In genomic region chr7:118328505-118329211, GRCh38 we compare ENCODE assay signal across 27 cellular contexts.
"Had no signal": no experiment of that assay in that cellular context is flagged by ENCODE, and none has a peak within 500 bp of the region (broad histone marks: within the 10 kb centered on the region; RNA-seq: fewer than 3 reads in every experiment).

No MANE protein-coding gene starts in this region.

- H3K4me1 Mint-ChIP-seq: immature natural killer cell; naive thymus-derived CD8-positive, alpha-beta T cell; nephron; stimulated activated naive B cell treated with anti-CD40 and anti-IgM and Interleukin-4, amounts not matched to agents 10 μg/mL and 1 μg/mL and 100 μg/mL, for 72 hours had no signal

- H3K4me3 ChIP-seq: left lung, lower lobe of right lung, ovary, skin epidermis, stomach, testis, thyroid gland, transverse colon, upper lobe of left lung, vagina had no signal

- FAIRE-seq: islet of Langerhans, kidney had no signal

- H3K4me3 Mint-ChIP-seq: immature natural killer cell; naive thymus-derived CD8-positive, alpha-beta T cell; nephron; stimulated activated naive B cell treated with anti-CD40 and anti-IgM and Interleukin-4, amounts not matched to agents 10 μg/mL and 1 μg/mL and 100 μg/mL, for 72 hours had no signal

- H3K36me3 Mint-ChIP-seq: immature natural killer cell; naive thymus-derived CD8-positive, alpha-beta T cell; stimulated activated naive B cell treated with anti-CD40 and anti-IgM and Interleukin-4, amounts not matched to agents 10 μg/mL and 1 μg/mL and 100 μg/mL, for 72 hours had no signal

- ATAC-seq: left colon; left lung; lower lobe of right lung; naive thymus-derived CD8-positive, alpha-beta T cell; right cardiac atrium; sciatic nerve; stimulated activated naive B cell treated with anti-CD40 and anti-IgM and Interleukin-4, amounts not matched to agents 10 μg/mL and 1 μg/mL and 100 μg/mL, for 72 hours; stimulated activated naive CD8-positive, alpha-beta T cell treated with anti-CD3 and anti-CD28 coated beads, Interleukin-15, Interleukin-2, amounts not matched to agents 100 U/mL and 50 U/mL, for 24 hours had no signal

- H3K4me1 ChIP-seq: left lung, lower lobe of right lung, stomach, testis, thyroid gland, transverse colon, upper lobe of left lung, vagina had no signal

- H3K36me3 ChIP-seq: left lung, lower lobe of right lung, ovary, stomach, thyroid gland, transverse colon, upper lobe of left lung, vagina had no signal

- H3K27me3 ChIP-seq: ovary, stomach, testis, thyroid gland, transverse colon, upper lobe of left lung, vagina had no signal

- H3K9me3 Mint-ChIP-seq: naive thymus-derived CD8-positive, alpha-beta T cell; nephron had no signal

- H3K9me3 ChIP-seq: left lung, lower lobe of right lung, ovary, stomach, testis, thyroid gland, transverse colon, upper lobe of left lung, vagina had no signal

- H3K27me3 Mint-ChIP-seq: progenitor cell of endocrine pancreas had no signal

- H3K27ac Mint-ChIP-seq: immature natural killer cell; naive thymus-derived CD8-positive, alpha-beta T cell; nephron; progenitor cell of endocrine pancreas; stimulated activated naive B cell treated with anti-CD40 and anti-IgM and Interleukin-4, amounts not matched to agents 10 μg/mL and 1 μg/mL and 100 μg/mL, for 72 hours had no signal

- H3K27ac ChIP-seq: left lung, lower lobe of right lung, ovary, skin epidermis, stomach, testis, thyroid gland, transverse colon, upper lobe of left lung, vagina had no signal

- DNase-seq: immature natural killer cell; kidney; left colon; left lung; lower lobe of right lung; mammary epithelial cell; mesenchymal stem cell; naive thymus-derived CD8-positive, alpha-beta T cell; ovary; right cardiac atrium; stimulated activated CD4-positive, alpha-beta T cell treated with anti-CD3 and anti-CD28 coated beads, Interleukin-12 subunit alpha, Interleukin-12 subunit beta, amount 100 ng/mL, for 4 hours; stimulated activated CD4-positive, alpha-beta T cell treated with anti-CD3 and anti-CD28 coated beads, Interleukin-15, amount 100 ng/mL, for 24 hours; stimulated activated CD4-positive, alpha-beta T cell treated with anti-CD3 and anti-CD28 coated beads, Interleukin-2, amount 100 ng/mL, for 24 hours; stimulated activated CD4-positive, alpha-beta T cell treated with anti-CD3 and anti-CD28 coated beads, Interleukin-4, amount 100 ng/mL, for 1 hour; stimulated activated naive B cell treated with anti-CD40 and anti-IgM and Interleukin-4, amounts not matched to agents 10 μg/mL and 1 μg/mL and 100 μg/mL, for 72 hours; stimulated activated naive CD8-positive, alpha-beta T cell treated with anti-CD3 and anti-CD28 coated beads, Interleukin-15, Interleukin-2, amounts not matched to agents 100 U/mL and 50 U/mL, for 24 hours; stomach; testis; thyroid gland; transverse colon; upper lobe of left lung had no signal
